ENCODE assay signal across 1 cellular context in the genomic region with DNA sequence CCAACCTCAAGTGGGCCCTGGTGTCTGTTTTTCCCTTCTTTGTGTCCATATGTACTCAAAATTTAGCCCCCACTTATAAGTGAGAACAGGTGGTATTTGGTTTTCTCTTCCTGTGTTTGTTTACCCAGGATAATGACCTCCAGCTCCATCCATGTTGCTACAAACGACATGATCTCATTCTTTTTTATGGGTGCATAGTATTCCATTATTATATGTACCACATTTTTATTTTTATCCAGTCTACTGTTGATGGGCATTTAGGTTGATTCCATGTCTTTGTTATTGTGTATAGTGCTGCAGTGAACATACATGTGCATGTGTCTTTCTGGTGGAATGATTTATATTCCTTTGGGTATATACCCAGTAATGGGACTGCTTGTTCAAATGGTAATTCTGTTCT.
A peak's percentile ranks its signal among the peaks of the same experiment; 100 is the strongest.
TF ChIP-seq lines count a peak whose summit lies in the region.

No MANE protein-coding gene starts in this region.

TF ChIP-seq in K562, 482 proteins besides CTCF, POLR2A, EP300 and RAD21 (continued from another document):
- TF ChIP-seq ZNF146 (CRISPR knock-in tag; IDR thresholded peaks at IDR 0.05; ENCODE audit: unreplicated experiment), result peak; percentile 32
